In genomic region chr19:45862564-45863334, GRCh38 we compare ENCODE assay signal across 8 cellular contexts. TPM values are rescaled to one million over a fixed set of nuclear protein-coding genes. Genes with fewer than 3 reads are reported as not detected.
A peak's percentile ranks its signal among the peaks of the same experiment; 100 is the strongest.
DNase-seq lines count a peak whose midpoint lies in the region; ATAC-seq, FAIRE-seq and TF ChIP-seq lines count a peak whose summit lies in the region.

SYMPK (minus strand) TSS chr19:45863147; CDS start chr19:45854495, 8,652 bp downstream.

- peak; percentile 100 for DNase-seq in Calu3
- DNase-seq in HuH-7 (ENCODE audit: low spot score): peak; percentile 97
- peak; percentile 98 for DNase-seq in activated CD8-positive, alpha-beta memory T cell treated with anti-CD3 and anti-CD28 coated beads, Interleukin-2, amount 50 U/mL, for 48 hours
- DNase-seq in mesothelial cell of epicardium (ENCODE audit: low spot score in 2 of 2, unreplicated experiment in 2 of 2): peak; percentile 98
- DNase-seq in stimulated activated CD8-positive, alpha-beta memory T cell treated with anti-CD3 and anti-CD28 coated beads, Interleukin-15, amount 100 ng/mL, for 48 hours (ENCODE audit: low read depth in 2 of 2): peak; percentile 98 to 99

- H3K9me3 ChIP-seq in OCI-LY3 (ENCODE audit: insufficient read depth, low read length): no peaks in the 10 kb centered on the region

- no peaks in the 10 kb centered on the region for H4K20me1 ChIP-seq in OCI-LY3 (ENCODE audit: insufficient read depth, low read length)

- peak; percentile 97 for FAIRE-seq in endometrium (lab: Jason Lieb, UNC)

- H3K9me3 Mint-ChIP-seq in Calu3 (ENCODE audit: low read depth, unreplicated experiment) (no peaks in the 10 kb centered on the region), mesothelial cell of epicardium (no peaks in the 10 kb centered on the region)

- peak within 1 kb of the TSS; percentile 90 for H3K4me3 ChIP-seq in OCI-LY3 (ENCODE audit: low read length)

- H3K27ac Mint-ChIP-seq in Calu3 (ENCODE audit: unreplicated experiment) (peak within 1 kb of the TSS; percentile 96), mesothelial cell of epicardium (peak within 1 kb of the TSS; percentile 99)

- peak within 1 kb of the TSS; percentile 94 for H3K9ac ChIP-seq in OCI-LY3 (ENCODE audit: low read length)

- TF ChIP-seq CTCF in Calu3 (IDR thresholded peaks at IDR 0.05; ENCODE audit: unreplicated experiment) (no peak), OCI-LY3 (IDR thresholded peaks at IDR 0.05; ENCODE audit: low read depth, low read length) (no peak), mesothelial cell of epicardium (IDR thresholded peaks at IDR 0.05; ENCODE audit: unreplicated experiment) (no peak)

- intact Hi-C loops in Calu3 (cut with micrococcal nuclease; ENCODE audit: unreplicated experiment): no loop called here

- H3K27me3 ChIP-seq in OCI-LY3 (ENCODE audit: low read depth, low read length): no peaks in the 10 kb centered on the region

- peak within 1 kb of the TSS; percentile 83 for H3K4me2 ChIP-seq in OCI-LY3 (ENCODE audit: low read length)

- H3K79me2 ChIP-seq in OCI-LY3 (ENCODE audit: low read length): peaks cover 49% of the 10 kb centered on the region

- H3K4me3 Mint-ChIP-seq in Calu3 (ENCODE audit: low read depth, unreplicated experiment): peak within 1 kb of the TSS; percentile 98
- H3K4me3 Mint-ChIP-seq in mesothelial cell of epicardium: peak within 1 kb of the TSS; percentile 95

- CTCF ChIA-PET in Calu3 (lab: Charles Lee): interaction anchor here (0.6 to 3.6 kb wide), 15 partner anchors 11 to 680 kb away, joined by 3 to 56 read pairs (median 4); partner anchors contain the start of genes CCDC61, IRF2BP1 and SIX5

- peaks cover 72% of the 10 kb centered on the region for H3K36me3 Mint-ChIP-seq in Calu3 (ENCODE audit: insufficient read depth, unreplicated experiment)
- H3K36me3 Mint-ChIP-seq in mesothelial cell of epicardium: peaks cover 11% of the 10 kb centered on the region

- H3K36me3 ChIP-seq in OCI-LY3 (replicated peaks; ENCODE audit: low read depth, low read length): peaks cover 17% of the 10 kb centered on the region

- H3K4me1 ChIP-seq in OCI-LY3 (ENCODE audit: low read length): peaks cover 25% of the 10 kb centered on the region

- H3K27ac ChIP-seq in OCI-LY3 (ENCODE audit: low read length): peak within 1 kb of the TSS; percentile 87

- no TSS peak for BruUV-seq in Calu3 (replicated peaks; lab: Mats Ljungman, UMichigan)

- H3K27me3 Mint-ChIP-seq in Calu3 (ENCODE audit: unreplicated experiment) (no peaks in the 10 kb centered on the region), mesothelial cell of epicardium (ENCODE audit: low read depth) (peaks cover 45% of the 10 kb centered on the region)

- peak within 1 kb of the TSS; percentile 85 for H2AFZ ChIP-seq in OCI-LY3 (ENCODE audit: low read depth, low read length)

- ATAC-seq in GM21447 (IDR thresholded peaks at IDR 0.05; ENCODE audit: unreplicated experiment): peak; percentile 80

- peaks cover 48% of the 10 kb centered on the region for H3K4me1 Mint-ChIP-seq in Calu3 (ENCODE audit: low read depth, unreplicated experiment)
- H3K4me1 Mint-ChIP-seq in mesothelial cell of epicardium: peaks cover 10% of the 10 kb centered on the region

RNA-seq across cellular contexts. Expression of gene SYMPK, which starts in this region (rescaled TPM):
- total RNA-seq in Calu3 (2022): 130 and 135 TPM in 2 replicates
- total RNA-seq in mesothelial cell of epicardium: 89.3 to 93.4 TPM (median 92.6 TPM) in 3 replicates

Comparison
In these comparisons a context has a peak if more than half of its experiments do, and no peak if none do; other contexts are left out.
1. Peak in every context shown above with its lines: DNase-seq, ATAC-seq, H3K4me3 ChIP-seq and H3K27ac ChIP-seq.